8 cellular contexts compared by ENCODE assay signal in the genomic region with DNA sequence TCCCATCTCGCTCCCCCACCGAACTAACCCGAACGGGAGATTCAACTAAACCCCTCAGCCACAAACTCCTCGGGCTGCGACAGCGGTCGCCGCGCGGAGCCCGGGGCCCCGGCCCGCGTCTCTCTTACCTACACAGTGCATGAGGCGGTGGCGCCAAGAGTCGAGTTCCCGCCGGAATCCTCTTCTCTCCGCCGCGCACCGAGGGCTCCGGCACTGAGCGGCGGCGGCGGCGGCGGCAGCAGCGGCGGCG. TPM values are rescaled to one million over a fixed set of nuclear protein-coding genes. Genes with fewer than 3 reads are reported as not detected.
A peak's percentile ranks its signal among the peaks of the same experiment; 100 is the strongest.
DNase-seq lines count a peak whose midpoint lies in the region; ATAC-seq, FAIRE-seq and TF ChIP-seq lines count a peak whose summit lies in the region.

No MANE protein-coding gene starts in this region.

- peak overlapping the region; percentile 85 to 96 for H3K9ac ChIP-seq in K562 (ENCODE audit: insufficient read depth in 1 of 2, low read depth in 2 of 2, low read length in 2 of 2)

- H3K4me1 ChIP-seq in K562 (replicated peaks in 1 of 2; ENCODE audit: control insufficient read depth in 2 of 2, insufficient read depth in 2 of 2, low read length in 2 of 2) (no peaks in the 10 kb centered on the region; a peak in 1 of 5 replicates), upper lobe of right lung (peaks cover 16% of the 10 kb centered on the region)

- peak overlapping the region; percentile 63 for H3K27ac Mint-ChIP-seq in activated naive CD4-positive, alpha-beta T cell treated with anti-CD3 and anti-CD28 coated beads for 36 hours

- in situ Hi-C loops in K562 (cut with MboI) = no loop called here

- peak overlapping the region; percentile 94 for H3K4me3 ChIP-seq in K562
- H3K4me3 ChIP-seq in lower leg skin (ENCODE audit: low read depth, poor library complexity, severe bottlenecking) = peak overlapping the region; percentile 88
- H3K4me3 ChIP-seq in upper lobe of right lung = peak overlapping the region; percentile 85

- ATAC-seq in HG03460 (IDR thresholded peaks at IDR 0.05; ENCODE audit: unreplicated experiment) (peak; percentile 8), K562 (peak; percentile 8), upper lobe of right lung (peak; percentile 14), GM21825 (IDR thresholded peaks at IDR 0.05; ENCODE audit: unreplicated experiment) (no peak)

- H3K36me3 Mint-ChIP-seq in activated naive CD4-positive, alpha-beta T cell treated with anti-CD3 and anti-CD28 coated beads for 36 hours (ENCODE audit: low read depth) = peaks cover 2% of the 10 kb centered on the region

- CTCF ChIA-PET in activated naive CD4-positive, alpha-beta T cell treated with anti-CD3 and anti-CD28 coated beads for 36 hours (lab: Charles Lee) = interaction anchor here (1.2 kb wide), 1 partner anchor 212 kb away, joined by 3 read pairs; no protein-coding TSS in a partner anchor
- CTCF ChIA-PET in K562 (lab: Yijun Ruan, JAX; ENCODE audit: low intra/inter-chr PET ratio) = no interaction called here

- H3K36me3 ChIP-seq in K562 (ENCODE audit: control insufficient read depth, insufficient read depth, low read length) (no peaks in the 10 kb centered on the region), upper lobe of right lung (no peaks in the 10 kb centered on the region)

- no peak for TF ChIP-seq RAD21 in K562 (CRISPR knock-in tag; conservative IDR thresholded peaks at IDR 0.05 in 1 of 2, IDR thresholded peaks at IDR 0.05 in 1 of 2)

- H3K4me1 Mint-ChIP-seq in activated naive CD4-positive, alpha-beta T cell treated with anti-CD3 and anti-CD28 coated beads for 36 hours (ENCODE audit: low read depth) = peaks cover 14% of the 10 kb centered on the region

- peak overlapping the region; percentile 86 for H3K4me3 Mint-ChIP-seq in activated naive CD4-positive, alpha-beta T cell treated with anti-CD3 and anti-CD28 coated beads for 36 hours

- 2% methylated on average over 14 of the region's 34 CpGs for WGBS in K562 (ENCODE audit: insufficient coverage, low coverage, missing lambda C conversion rate)
- 0% methylated on average over 34 of the region's 34 CpGs; no CpG with 5 or more reads in 1 of the 2 donors for WGBS in lower leg skin, 2 donors

- intact Hi-C loops in activated naive CD4-positive, alpha-beta T cell treated with anti-CD3 and anti-CD28 coated beads for 36 hours (cut with micrococcal nuclease) = loop anchor here (5.0 kb wide), 1 partner anchor 1794 kb away; a partner anchor contains a TSS
- intact Hi-C loops in K562 (cut with micrococcal nuclease) (loop anchor here (2.0 to 10.0 kb wide), 2 partner anchors 211 to 477 kb away; a partner anchor contains a TSS), lower leg skin (cut with DNase I; ENCODE audit: low total_unique reads) (no loop called here), upper lobe of right lung (cut with DNase I) (no loop called here)

- no peak for TF ChIP-seq EP300 in K562 (IDR thresholded peaks at IDR 0.05; ENCODE audit: low read length)

- POLR2A ChIA-PET in K562 (lab: Yijun Ruan, JAX) = interaction anchor here (1.0 kb wide), 1 partner anchor 9 kb away, joined by 5 read pairs; no protein-coding TSS in a partner anchor

- TF ChIP-seq CTCF in K562 (IDR thresholded peaks at IDR 0.05 in 2 of 3, conservative IDR thresholded peaks at IDR 0.05 in 1 of 3; ENCODE audit: insufficient read depth in 2 of 3, low read depth in 1 of 3, low read length in 3 of 3) = no peak
- TF ChIP-seq CTCF in lower leg skin (IDR thresholded peaks at IDR 0.05) = no peak
- TF ChIP-seq CTCF in upper lobe of right lung (IDR thresholded peaks at IDR 0.05) = no peak

- peaks cover 16% of the 10 kb centered on the region for H3K27me3 Mint-ChIP-seq in activated naive CD4-positive, alpha-beta T cell treated with anti-CD3 and anti-CD28 coated beads for 36 hours (ENCODE audit: low read depth)

- FAIRE-seq in K562 (lab: Jason Lieb, UNC) = no peak

- peak overlapping the region; percentile 97; the same call in 1 of the 2 replicates for H3K4me2 ChIP-seq in K562 (ENCODE audit: insufficient read depth, low read length)

- DNase-seq in activated naive CD4-positive, alpha-beta T cell treated with anti-CD3 and anti-CD28 coated beads for 36 hours = no peak
- DNase-seq in activated naive CD4-positive, alpha-beta T cell treated with Interleukin-2 at 50 U/mL for 16 hours = no peak
- DNase-seq in K562 (ENCODE audit: extremely low read depth in 1 of 4, low spot score in 3 of 4) (peak in 1 of 4 experiments; percentile 42), lower leg skin (ENCODE audit: low spot score in 2 of 2) (peak in 1 of 2 donors; percentile 17), upper lobe of right lung (no peak), NOMO-1 treated with dmso at 0.1 percent for 144 hours (lab: John Stamatoyannopoulos, UW; ENCODE audit: unreplicated experiment) (no peak)

- H3K27ac ChIP-seq in K562 (ENCODE audit: extremely low read depth, low read depth, low read length) (peak overlapping the region; percentile 95), upper lobe of right lung (peak overlapping the region; percentile 93)

- H3K79me2 ChIP-seq in K562 (ENCODE audit: control insufficient read depth, insufficient read depth, low read length) = peaks cover 48% of the 10 kb centered on the region

- no peaks in the 10 kb centered on the region for H3K9me3 Mint-ChIP-seq in activated naive CD4-positive, alpha-beta T cell treated with anti-CD3 and anti-CD28 coated beads for 36 hours

- TF ChIP-seq POLR2A in K562 (conservative IDR thresholded peaks at IDR 0.05) (peak; percentile 56), lower leg skin (IDR thresholded peaks at IDR 0.05) (no peak)

- H3K9me3 ChIP-seq in K562 (replicated peaks; ENCODE audit: control insufficient read depth, insufficient read depth, low read depth, low read length) (no peaks in the 10 kb centered on the region), upper lobe of right lung (no peaks in the 10 kb centered on the region)

- H2AFZ ChIP-seq in K562 (ENCODE audit: low read depth, low read length) = peak overlapping the region; percentile 99

- no peaks in the 10 kb centered on the region for H3K9me1 ChIP-seq in K562 (ENCODE audit: control insufficient read depth, insufficient read depth, low read length)

- BruUV-seq in K562 (replicated peaks; lab: Mats Ljungman, UMichigan) = no TSS peak

- no peaks in the 10 kb centered on the region for H3K27me3 ChIP-seq in K562 (ENCODE audit: control insufficient read depth in 2 of 2, insufficient read depth in 2 of 2, low read length in 2 of 2)
- H3K27me3 ChIP-seq in upper lobe of right lung = no peaks in the 10 kb centered on the region

- H4K20me1 ChIP-seq in K562 (replicated peaks; ENCODE audit: control insufficient read depth, insufficient read depth, low read length) = peaks cover 7% of the 10 kb centered on the region

TF ChIP-seq in K562, 482 proteins besides CTCF, POLR2A, EP300 and RAD21 (continues in another document):
- TF ChIP-seq, protein P1, sequence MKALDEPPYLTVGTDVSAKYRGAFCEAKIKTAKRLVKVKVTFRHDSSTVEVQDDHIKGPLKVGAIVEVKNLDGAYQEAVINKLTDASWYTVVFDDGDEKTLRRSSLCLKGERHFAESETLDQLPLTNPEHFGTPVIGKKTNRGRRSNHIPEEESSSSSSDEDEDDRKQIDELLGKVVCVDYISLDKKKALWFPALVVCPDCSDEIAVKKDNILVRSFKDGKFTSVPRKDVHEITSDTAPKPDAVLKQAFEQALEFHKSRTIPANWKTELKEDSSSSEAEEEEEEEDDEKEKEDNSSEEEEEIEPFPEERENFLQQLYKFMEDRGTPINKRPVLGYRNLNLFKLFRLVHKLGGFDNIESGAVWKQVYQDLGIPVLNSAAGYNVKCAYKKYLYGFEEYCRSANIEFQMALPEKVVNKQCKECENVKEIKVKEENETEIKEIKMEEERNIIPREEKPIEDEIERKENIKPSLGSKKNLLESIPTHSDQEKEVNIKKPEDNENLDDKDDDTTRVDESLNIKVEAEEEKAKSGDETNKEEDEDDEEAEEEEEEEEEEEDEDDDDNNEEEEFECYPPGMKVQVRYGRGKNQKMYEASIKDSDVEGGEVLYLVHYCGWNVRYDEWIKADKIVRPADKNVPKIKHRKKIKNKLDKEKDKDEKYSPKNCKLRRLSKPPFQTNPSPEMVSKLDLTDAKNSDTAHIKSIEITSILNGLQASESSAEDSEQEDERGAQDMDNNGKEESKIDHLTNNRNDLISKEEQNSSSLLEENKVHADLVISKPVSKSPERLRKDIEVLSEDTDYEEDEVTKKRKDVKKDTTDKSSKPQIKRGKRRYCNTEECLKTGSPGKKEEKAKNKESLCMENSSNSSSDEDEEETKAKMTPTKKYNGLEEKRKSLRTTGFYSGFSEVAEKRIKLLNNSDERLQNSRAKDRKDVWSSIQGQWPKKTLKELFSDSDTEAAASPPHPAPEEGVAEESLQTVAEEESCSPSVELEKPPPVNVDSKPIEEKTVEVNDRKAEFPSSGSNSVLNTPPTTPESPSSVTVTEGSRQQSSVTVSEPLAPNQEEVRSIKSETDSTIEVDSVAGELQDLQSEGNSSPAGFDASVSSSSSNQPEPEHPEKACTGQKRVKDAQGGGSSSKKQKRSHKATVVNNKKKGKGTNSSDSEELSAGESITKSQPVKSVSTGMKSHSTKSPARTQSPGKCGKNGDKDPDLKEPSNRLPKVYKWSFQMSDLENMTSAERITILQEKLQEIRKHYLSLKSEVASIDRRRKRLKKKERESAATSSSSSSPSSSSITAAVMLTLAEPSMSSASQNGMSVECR (CRISPR knock-in tag; IDR thresholded peaks at IDR 0.05) = no peak
- no peak for TF ChIP-seq ZNF124 (CRISPR knock-in tag; IDR thresholded peaks at IDR 0.05)

RNA-seq across cellular contexts. Expression of a gene that starts 0.2 kb away (rescaled TPM):
- total RNA-seq in activated naive CD4-positive, alpha-beta T cell treated with anti-CD3 and anti-CD28 coated beads for 36 hours = 1 to 10 TPM; 8.6 to 9.4 TPM
- 18.2 and 43.1 TPM in 2 replicates for total RNA-seq in K562 (2011; cell fraction: chromatin; rRNA removed; ENCODE audit: low replicate concordance)
- 4.5 and 5.5 TPM in 2 replicates for total RNA-seq in K562 (2011; cell fraction: nucleolus; rRNA removed)
- total RNA-seq in K562 (2011; cell fraction: nucleoplasm; rRNA removed) = 10.4 and 18.3 TPM in 2 replicates
- total RNA-seq in K562 (2014; rRNA removed) = 7.9 and 18.2 TPM in 2 replicates
- 17.9 and 20.9 TPM in 2 replicates for total RNA-seq in K562 (2014; rRNA removed; fragmentation: Illumina TruSeq; extraction: Trizol)
- 17.0 and 17.9 TPM in 2 replicates for total RNA-seq in K562 (2015; rRNA removed; fragmentation: Illumina TruSeq; extraction: Trizol)
- 20.3 and 24.5 TPM in 2 replicates for total RNA-seq in K562 (2021)
- polyA plus RNA-seq in K562 (2011; rRNA removed) = 16.8 and 17.4 TPM in 2 replicates
- 2.1 and 3.5 TPM in 2 replicates for polyA plus RNA-seq in K562 (2011; cell fraction: cytosol; rRNA removed)
- 8.4 and 13.0 TPM in 2 replicates for polyA plus RNA-seq in K562 (2011; cell fraction: nucleus; rRNA removed)
- polyA plus RNA-seq in K562 (2012) = 8.6 and 11.3 TPM in 2 replicates
- 9.2 and 11.1 TPM in 2 replicates for polyA plus RNA-seq in K562 (2014; fragmentation: Illumina TruSeq; extraction: Trizol)
- polyA plus RNA-seq in K562 (2014; fragmentation: Nextera tagmentation; extraction: Ambion mirVana) = 1 to 10 TPM; 3.1 to 4.3 TPM
- 7.5 and 7.7 TPM in 2 replicates for polyA plus RNA-seq in K562 (2014; rRNA removed)
- polyA minus RNA-seq in K562 (2011; rRNA and poly(A)+ RNA removed) = 24.2 and 32.0 TPM in 2 replicates
- 5.1 and 8.8 TPM in 2 replicates for polyA minus RNA-seq in K562 (2011; cell fraction: cytosol; rRNA and poly(A)+ RNA removed)
- 22.3 and 51.0 TPM in 2 replicates for polyA minus RNA-seq in K562 (2011; cell fraction: nucleus; rRNA and poly(A)+ RNA removed)
- 10 to 100 TPM; 12.2 to 58.9 (median 27.0) TPM for total RNA-seq in lower leg skin
- total RNA-seq in upper lobe of right lung = 12.6 TPM

Comparison
In these comparisons a context has a peak if more than half of its experiments do, and no peak if none do; other contexts are left out.
1. intact Hi-C loops: an anchor here in activated naive CD4-positive, alpha-beta T cell treated with anti-CD3 and anti-CD28 coated beads for 36 hours (5.0 kb wide) and K562 (2.0 to 10.0 kb wide); none called in lower leg skin and upper lobe of right lung.